8 cellular contexts compared by ENCODE assay signal in the genomic region with DNA sequence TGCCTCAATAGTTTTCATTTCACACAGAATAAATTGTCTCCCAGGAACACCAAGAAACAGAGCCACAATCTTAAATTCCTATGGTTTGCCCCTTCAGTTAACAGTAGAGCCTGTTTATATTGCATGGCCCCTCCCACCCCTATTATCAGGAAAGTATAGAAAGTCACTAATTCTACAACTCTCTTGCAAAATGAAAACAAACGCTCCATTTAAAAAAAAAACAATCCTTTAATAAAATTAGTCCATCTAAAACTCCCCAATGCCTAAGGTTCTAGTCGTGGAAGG. TPM values are rescaled to one million over a fixed set of nuclear protein-coding genes. Genes with fewer than 3 reads are reported as not detected.
DNase-seq lines count a peak whose midpoint lies in the region; ATAC-seq and TF ChIP-seq lines count a peak whose summit lies in the region.

No MANE protein-coding gene starts in this region.

- H3K4me3 ChIP-seq in right atrium auricular region (peak overlapping the region; percentile 70 to 76), mammary epithelial cell (replicated peaks in 1 of 3; ENCODE audit: insufficient read depth in 1 of 3, low read depth in 2 of 3, low read length in 3 of 3) (peak overlapping the region; percentile 66 to 87 (median 68)), mononuclear cell (ENCODE audit: low read length) (peak overlapping the region; percentile 75), aorta (ENCODE audit: low read length in 2 of 2) (peak overlapping the region; percentile 56), mucosa of descending colon (no peak overlapping the region)

- H3K9me3 ChIP-seq in right atrium auricular region = no peaks in the 10 kb centered on the region
- H3K9me3 ChIP-seq in mammary epithelial cell (replicated peaks; ENCODE audit: insufficient read depth, low read length) = no peaks in the 10 kb centered on the region
- no peaks in the 10 kb centered on the region for H3K9me3 ChIP-seq in mononuclear cell (ENCODE audit: low read depth, low read length)
- no peaks in the 10 kb centered on the region for H3K9me3 ChIP-seq in aorta (ENCODE audit: control insufficient read depth, low read length)
- H3K9me3 ChIP-seq in mucosa of descending colon = no peaks in the 10 kb centered on the region

- no TSS peak for BruUV-seq in mammary epithelial cell (replicated peaks; lab: Mats Ljungman, UMichigan)

- dilution Hi-C loops in mammary epithelial cell (cut with HindIII; ENCODE audit: low sequenced_read_pairs) = no loop called here

- DNase-seq in right atrium auricular region (ENCODE audit: low spot score) (no peak), Right ventricle myocardium inferior (ENCODE audit: missing footprints) (no peak), mammary epithelial cell (no peak), aorta (no peak), middle frontal gyrus (ENCODE audit: extremely low spot score, low spot score) (no peak), mucosa of descending colon (no peak), hepatic stellate cell (ENCODE audit: low spot score) (no peak)

- intact Hi-C loops in Right ventricle myocardium inferior (cut with DNase I) = no loop called here
- intact Hi-C loops in mammary epithelial cell (cut with micrococcal nuclease) = no loop called here
- intact Hi-C loops in aorta (cut with DNase I) = loop anchor here in 1 of 2 donors (5.0 kb wide), 1 partner anchor 104 kb away; no protein-coding TSS in a partner anchor
- intact Hi-C loops in mucosa of descending colon (cut with DNase I, micrococcal nuclease) = no loop called here

- peak overlapping the region; percentile 69 for H3K9ac ChIP-seq in mammary epithelial cell (ENCODE audit: insufficient read depth, low read length)

- in situ Hi-C loops in mammary epithelial cell (cut with MboI; ENCODE audit: low sequenced_read_pairs in 2 of 2) = no loop called here

- peaks cover 42% of the 10 kb centered on the region for H3K79me2 ChIP-seq in mammary epithelial cell (ENCODE audit: insufficient read depth, low read length)

- H3K4me2 ChIP-seq in mammary epithelial cell (ENCODE audit: insufficient read depth, low read depth, low read length) = peak overlapping the region; percentile 89

- no peaks in the 10 kb centered on the region for H3K27me3 ChIP-seq in right atrium auricular region
- no peaks in the 10 kb centered on the region for H3K27me3 ChIP-seq in mammary epithelial cell (ENCODE audit: insufficient read depth, low read length)
- no peaks in the 10 kb centered on the region for H3K27me3 ChIP-seq in mononuclear cell (ENCODE audit: insufficient read depth, low read length)
- no peaks in the 10 kb centered on the region for H3K27me3 ChIP-seq in aorta (ENCODE audit: control insufficient read depth in 1 of 2, insufficient read depth in 2 of 2, low read length in 1 of 2)

- no peak for ATAC-seq in Right ventricle myocardium inferior
- no peak for ATAC-seq in aorta (ENCODE audit: low FRiP score)
- no peak for ATAC-seq in mucosa of descending colon

- TF ChIP-seq CTCF in right atrium auricular region (IDR thresholded peaks at IDR 0.05) (no peak), mammary epithelial cell (conservative IDR thresholded peaks at IDR 0.05 in 1 of 2, IDR thresholded peaks at IDR 0.05 in 1 of 2; ENCODE audit: extremely low read depth in 1 of 2, insufficient read depth in 1 of 2, low read depth in 1 of 2, low read length in 2 of 2) (no peak), mucosa of descending colon (IDR thresholded peaks at IDR 0.05) (no peak)

- H3K27ac ChIP-seq in right atrium auricular region (peak overlapping the region; percentile 90 to 94), mammary epithelial cell (ENCODE audit: insufficient read depth, low read depth, low read length) (peak overlapping the region; percentile 45), aorta (ENCODE audit: low read depth in 1 of 2, low read length in 2 of 2) (peak overlapping the region; percentile 70 to 71)

- CTCF ChIA-PET in mammary epithelial cell (lab: Charles Lee; ENCODE audit: low non-redundant PET) = no interaction called here

- WGBS in mammary epithelial cell (ENCODE audit: low coverage, missing lambda C conversion rate) = 0% methylated on average over 2 of the region's 2 CpGs
- 2% methylated on average over 2 of the region's 2 CpGs for WGBS in aorta, 2 donors

- H4K20me1 ChIP-seq in mammary epithelial cell (ENCODE audit: insufficient read depth, low read length) = no peaks in the 10 kb centered on the region

- H3K4me1 ChIP-seq in right atrium auricular region (peaks cover 0 to 26% of the 10 kb centered on the region in 2 donors), mammary epithelial cell (ENCODE audit: insufficient read depth, low read length) (peaks cover 17% of the 10 kb centered on the region), mononuclear cell (ENCODE audit: insufficient read depth, low read length) (peaks cover 45% of the 10 kb centered on the region), aorta (ENCODE audit: control insufficient read depth in 1 of 2, insufficient read depth in 2 of 2, low read length in 2 of 2) (no peaks in the 10 kb centered on the region), mucosa of descending colon (ENCODE audit: low read depth) (peaks cover 16% of the 10 kb centered on the region)

- H3K36me3 ChIP-seq in right atrium auricular region (peaks cover 23% of the 10 kb centered on the region), mammary epithelial cell (ENCODE audit: insufficient read depth, low read length) (peaks cover 23% of the 10 kb centered on the region), aorta (ENCODE audit: control insufficient read depth in 1 of 2, insufficient read depth in 2 of 2, low read length in 1 of 2) (peaks cover 0 to 8% of the 10 kb centered on the region in 2 donors), mucosa of descending colon (ENCODE audit: low read depth) (no peaks in the 10 kb centered on the region)

- no peak overlapping the region for H2AFZ ChIP-seq in mammary epithelial cell (ENCODE audit: low read depth, low read length)

RNA-seq across cellular contexts. Expression of a gene that starts 8.0 kb away (rescaled TPM):
- total RNA-seq in right atrium auricular region = 10 to 100 TPM; 15.8 to 18.6 TPM
- total RNA-seq in Right ventricle myocardium inferior = 21.1 TPM
- 10 to 100 TPM; 22.2 to 49.3 TPM for total RNA-seq in mammary epithelial cell
- polyA plus RNA-seq in mammary epithelial cell = 66.1 TPM
- polyA minus RNA-seq in mammary epithelial cell = 97.3 TPM
- 6.7 TPM for total RNA-seq in mononuclear cell
- total RNA-seq in aorta = 10 to 100 TPM; 23.6 to 41.8 TPM
- polyA plus RNA-seq in aorta = 10 to 100 TPM in 1 of 2 donors, 1 to 10 TPM in 1; 7.3 to 20.2 TPM
- total RNA-seq in mucosa of descending colon = 10 to 100 TPM; 36.9 to 48.2 (median 39.5) TPM

RNA-seq across cellular contexts. Expression of a gene that starts 8.9 kb away (rescaled TPM):
- total RNA-seq in right atrium auricular region (10 to 100 TPM in 1 of 2 donors, 1 to 10 TPM in 1; 4.9 to 13.3 TPM), Right ventricle myocardium inferior (22.8 TPM), mammary epithelial cell (10 to 100 TPM in 1 of 2 donors, 1 to 10 TPM in 1; 8.2 to 40.6 TPM), mononuclear cell (2.7 TPM), aorta (1 to 10 TPM; 6.9 to 8.1 TPM), mucosa of descending colon (10 to 100 TPM; 17.2 to 27.8 (median 19.5) TPM)
- polyA plus RNA-seq in mammary epithelial cell (61.3 TPM), aorta (1 to 10 TPM; 4.4 to 9.2 TPM)
- polyA minus RNA-seq in mammary epithelial cell = 69.8 TPM

RNA-seq across cellular contexts. Expression of a gene that starts 13.5 kb away (rescaled TPM):
- total RNA-seq in right atrium auricular region (10 to 100 TPM; 10.0 to 14.2 TPM), Right ventricle myocardium inferior (11.8 TPM), mammary epithelial cell (1 to 10 TPM; 3.2 to 7.2 TPM), mononuclear cell (7.5 TPM), aorta (10 to 100 TPM in 1 of 2 donors, 1 to 10 TPM in 1; 9.5 to 10.1 TPM), mucosa of descending colon (10 to 100 TPM; 25.8 to 47.1 (median 36.1) TPM)
- polyA plus RNA-seq in mammary epithelial cell (4.9 TPM), aorta (10 to 100 TPM in 1 of 2 donors, 1 to 10 TPM in 1; 6.6 to 10.3 TPM)
- polyA minus RNA-seq in mammary epithelial cell = 17.8 TPM

RNA-seq across cellular contexts. Expression of a gene that starts 26.0 kb away (rescaled TPM):
- total RNA-seq in right atrium auricular region (10 to 100 TPM; 22.0 to 23.7 TPM), Right ventricle myocardium inferior (19.3 TPM), mammary epithelial cell (10 to 100 TPM; 17.6 to 24.3 TPM), mononuclear cell (34.7 TPM), aorta (10 to 100 TPM; 24.9 to 28.0 TPM), mucosa of descending colon (10 to 100 TPM; 26.1 to 34.8 (median 29.1) TPM)
- polyA plus RNA-seq in mammary epithelial cell (9.0 TPM), aorta (10 to 100 TPM; 21.8 to 60.5 TPM)
- polyA minus RNA-seq in mammary epithelial cell = 41.6 TPM

RNA-seq across cellular contexts. Expression of a gene that starts 27.8 kb away (rescaled TPM):
- total RNA-seq in right atrium auricular region (10 to 100 TPM; 11.2 to 18.1 TPM), Right ventricle myocardium inferior (13.0 TPM), mammary epithelial cell (10 to 100 TPM; 23.7 to 26.8 TPM), mononuclear cell (9.1 TPM), aorta (10 to 100 TPM; 14.3 to 32.4 TPM), mucosa of descending colon (10 to 100 TPM; 37.2 to 58.1 (median 42.2) TPM)
- polyA plus RNA-seq in mammary epithelial cell (16.1 TPM), aorta (10 to 100 TPM; 12.1 to 23.1 TPM)
- 21.8 TPM for polyA minus RNA-seq in mammary epithelial cell
